Comparison of ENCODE assay signal across 11 cellular contexts in genomic region chr6:125027287-125027686, GRCh38.
"Had no signal": no experiment of that assay in that cellular context is flagged by ENCODE, and none has a peak within 500 bp of the region (broad histone marks: within the 10 kb centered on the region; RNA-seq: fewer than 3 reads in every experiment).

No MANE protein-coding gene starts in this region.

- H2AFZ ChIP-seq: GM23248, GM23338 had no signal

- H3K27ac ChIP-seq: GM23248 had no signal

- H3K36me3 ChIP-seq: HAP-1 had no signal

- H3K4me3 ChIP-seq: GM23248, GM23338, HAP-1 had no signal

- H3K9me3 ChIP-seq: HAP-1 had no signal

- H3K4me2 ChIP-seq: GM23338 had no signal

- ATAC-seq: GM23338, HCT116 had no signal

- FAIRE-seq: H1, H54 had no signal

- H3K4me1 ChIP-seq: HAP-1 had no signal

- DNase-seq: GM23248, GOT3, H7, H9, HCEC 1CT, HFFc6 had no signal

- H3K9ac ChIP-seq: GM23248 had no signal
